8 cellular contexts compared by ENCODE assay signal in genomic region chr9:114894801-114895433, GRCh38. TPM values are rescaled to one million over a fixed set of nuclear protein-coding genes. Genes with fewer than 3 reads are reported as not detected.
DNase-seq lines count a peak whose midpoint lies in the region; ATAC-seq and TF ChIP-seq lines count a peak whose summit lies in the region.

No MANE protein-coding gene starts in this region.

- no peak overlapping the region for H3K4me3 ChIP-seq in astrocyte of the spinal cord (ENCODE audit: low read depth, low read length)
- no peak overlapping the region for H3K4me3 ChIP-seq in lung

- H3K27me3 ChIP-seq in lung (ENCODE audit: control insufficient read depth, insufficient read depth): no peaks in the 10 kb centered on the region

- H3K27ac ChIP-seq in lung (ENCODE audit: low read depth in 1 of 2, low read length in 1 of 2): peak overlapping the region; percentile 3 to 15

- WGBS in lung, 2 donors: 27 to 29% methylated on average over 4 of the region's 4 CpGs

- TF ChIP-seq CTCF in astrocyte of the spinal cord (IDR thresholded peaks at IDR 0.05; ENCODE audit: low read depth, low read length) (no peak), lung (IDR thresholded peaks at IDR 0.05; ENCODE audit: control extremely low read depth, extremely low read depth) (no peak)

- peak; percentile 52 for ATAC-seq in lung (ENCODE audit: insufficient read depth, low FRiP score)
- no peak for ATAC-seq in HG02763 (IDR thresholded peaks at IDR 0.05; ENCODE audit: unreplicated experiment)
- no peak for ATAC-seq in GM18498 (IDR thresholded peaks at IDR 0.05; ENCODE audit: unreplicated experiment)
- ATAC-seq in HG02588 (IDR thresholded peaks at IDR 0.05; ENCODE audit: unreplicated experiment): no peak

- peak; percentile 70 for DNase-seq in activated CD4-positive, alpha-beta T cell treated with anti-CD3 and anti-CD28 coated beads for 48 hours
- no peak for DNase-seq in activated CD4-positive, alpha-beta T cell treated with anti-CD3 and anti-CD28 coated beads for 1 hour
- DNase-seq in NCI-H748 (lab: John Stamatoyannopoulos, UW; ENCODE audit: unreplicated experiment) (peak; percentile 95), astrocyte of the spinal cord (ENCODE audit: low read depth, low spot score) (peak; percentile 93), lung (ENCODE audit: low spot score) (no peak)

- in situ Hi-C loops in astrocyte of the spinal cord (cut with HindIII; ENCODE audit: low sequenced_read_pairs): no loop called here

- H3K4me1 ChIP-seq in lung (ENCODE audit: control insufficient read depth in 2 of 2, insufficient read depth in 2 of 2, low read length in 2 of 2): peaks cover 0 to 4% of the 10 kb centered on the region in 2 donors

- no peaks in the 10 kb centered on the region for H3K36me3 ChIP-seq in lung (ENCODE audit: control insufficient read depth in 2 of 2, insufficient read depth in 2 of 2, low read length in 2 of 2)

- H3K9me3 ChIP-seq in lung (ENCODE audit: control insufficient read depth in 2 of 2, insufficient read depth in 1 of 2, low read length in 1 of 2): peaks cover 0 to 2% of the 10 kb centered on the region in 2 donors

RNA-seq across cellular contexts. Expression of gene TNFSF8, which starts 35.5 kb away (rescaled TPM):
- total RNA-seq in lung: 1 to 10 TPM; 1.9 to 8.7 TPM
- polyA plus RNA-seq in lung: 1 to 10 TPM in 1 of 2 donors, under 1 TPM in 1; 0.61 to 7.7 TPM

Comparison
In these comparisons a context has a peak if more than half of its experiments do, and no peak if none do; other contexts are left out.
1. DNase-seq: peak in activated CD4-positive, alpha-beta T cell treated with anti-CD3 and anti-CD28 coated beads for 48 hours (single experiment), NCI-H748 (single experiment) and astrocyte of the spinal cord (single experiment); none in activated CD4-positive, alpha-beta T cell treated with anti-CD3 and anti-CD28 coated beads for 1 hour (single experiment) and lung (single experiment).